ENCODE assay signal across 1 cellular context in the genomic region with DNA sequence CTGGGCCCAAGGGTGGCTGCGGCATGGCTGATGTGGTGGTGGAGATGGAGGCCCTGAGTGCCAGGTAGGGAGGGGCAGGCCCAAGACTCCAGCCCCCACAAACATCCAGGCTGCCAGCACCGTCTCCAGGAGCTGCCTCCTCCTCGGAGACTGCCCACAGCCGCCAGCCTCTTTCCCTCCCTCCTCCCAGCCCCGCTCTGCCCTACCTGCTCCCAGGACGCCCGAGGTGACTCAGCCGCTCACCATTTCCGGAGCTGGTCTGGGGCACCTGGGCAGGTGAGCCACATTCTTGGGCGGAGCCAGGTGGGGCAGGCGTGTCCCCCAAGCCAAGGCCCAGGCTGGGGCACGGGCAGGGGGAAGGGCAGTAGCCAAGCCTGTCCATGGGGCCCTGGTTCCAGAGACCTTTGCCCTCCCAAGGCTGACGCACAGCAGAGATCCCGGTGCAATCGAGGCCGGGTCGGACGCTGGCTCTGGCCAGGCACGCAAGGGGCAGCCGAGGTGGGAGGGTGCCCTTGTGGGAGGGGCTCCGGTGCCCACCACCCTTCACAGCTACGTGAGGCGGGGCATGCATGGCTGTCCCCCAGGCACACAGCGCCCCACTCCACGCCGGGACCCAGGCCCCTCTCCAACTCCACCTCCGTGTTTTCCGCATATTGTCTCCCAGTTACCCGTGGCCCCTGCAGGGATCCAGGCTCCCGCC.
TF ChIP-seq lines count a peak whose summit lies in the region.

No MANE protein-coding gene starts in this region.

TF ChIP-seq in HepG2, 621 proteins besides CTCF, POLR2A, EP300 and RAD21 (continued from another document and continues in another):
- TF ChIP-seq, protein P1, sequence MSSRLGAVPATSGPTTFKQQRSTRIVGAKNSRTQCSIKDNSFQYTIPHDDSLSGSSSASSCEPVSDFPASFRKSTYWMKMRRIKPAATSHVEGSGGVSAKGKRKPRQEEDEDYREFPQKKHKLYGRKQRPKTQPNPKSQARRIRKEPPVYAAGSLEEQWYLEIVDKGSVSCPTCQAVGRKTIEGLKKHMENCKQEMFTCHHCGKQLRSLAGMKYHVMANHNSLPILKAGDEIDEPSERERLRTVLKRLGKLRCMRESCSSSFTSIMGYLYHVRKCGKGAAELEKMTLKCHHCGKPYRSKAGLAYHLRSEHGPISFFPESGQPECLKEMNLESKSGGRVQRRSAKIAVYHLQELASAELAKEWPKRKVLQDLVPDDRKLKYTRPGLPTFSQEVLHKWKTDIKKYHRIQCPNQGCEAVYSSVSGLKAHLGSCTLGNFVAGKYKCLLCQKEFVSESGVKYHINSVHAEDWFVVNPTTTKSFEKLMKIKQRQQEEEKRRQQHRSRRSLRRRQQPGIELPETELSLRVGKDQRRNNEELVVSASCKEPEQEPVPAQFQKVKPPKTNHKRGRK (CRISPR knock-in tag; IDR thresholded peaks at IDR 0.05), result no peak
- TF ChIP-seq NONO (IDR thresholded peaks at IDR 0.05) (no peak), NONO (CRISPR knock-in tag; conservative IDR thresholded peaks at IDR 0.05) (peak; percentile 41; the same call in 1 of the 2 replicates), ZNF768 (CRISPR knock-in tag; IDR thresholded peaks at IDR 0.05) (peak; percentile 87), ELF4 (CRISPR knock-in tag; IDR thresholded peaks at IDR 0.05; ENCODE audit: borderline replicate concordance) (no peak), HNRNPK (IDR thresholded peaks at IDR 0.05; ENCODE audit: low read depth, low read length, poor library complexity, severe bottlenecking) (peak; percentile 23), SP5 (CRISPR knock-in tag; IDR thresholded peaks at IDR 0.05; ENCODE audit: borderline replicate concordance, low read depth) (0 out of 2 replicates have a peak, but pooled peaks have one; percentile 32), FOSL2 (CRISPR knock-in tag; IDR thresholded peaks at IDR 0.05) (peak; percentile 78), RFX3 (CRISPR knock-in tag; IDR thresholded peaks at IDR 0.05) (no peak), ZFP36 (IDR thresholded peaks at IDR 0.05; ENCODE audit: borderline replicate concordance, low read depth, low read length, partially characterized antibody) (no peak), DNMT3B (CRISPR knock-in tag; conservative IDR thresholded peaks at IDR 0.05) (no peak), ZNF274 (CRISPR knock-in tag; IDR thresholded peaks at IDR 0.05) (0 out of 2 replicates have a peak, but pooled peaks have one; percentile 28), ASH2L (IDR thresholded peaks at IDR 0.05; ENCODE audit: insufficient read length, low read depth, low read length) (peak; percentile 16), ZKSCAN8 (CRISPR knock-in tag; IDR thresholded peaks at IDR 0.05; ENCODE audit: borderline replicate concordance) (no peak), MTA1 (CRISPR knock-in tag; IDR thresholded peaks at IDR 0.05; ENCODE audit: borderline replicate concordance) (no peak), RORA (CRISPR knock-in tag; IDR thresholded peaks at IDR 0.05) (no peak), CBX2 (IDR thresholded peaks at IDR 0.05; ENCODE audit: low read depth, low read length) (no peak), CBX2 (CRISPR knock-in tag; IDR thresholded peaks at IDR 0.05; ENCODE audit: low read depth) (no peak), ZBTB7A (CRISPR knock-in tag; IDR thresholded peaks at IDR 0.05) (peak; percentile 48; the same call in 1 of the 2 replicates), ZNF121 (CRISPR knock-in tag; IDR thresholded peaks at IDR 0.05) (no peak), GLI4 (CRISPR knock-in tag; IDR thresholded peaks at IDR 0.05; ENCODE audit: borderline replicate concordance) (no peak), YY1 (IDR thresholded peaks at IDR 0.05; ENCODE audit: insufficient read depth, insufficient replicate concordance, low read depth, low read length) (no peak), ZNF788 (CRISPR knock-in tag; IDR thresholded peaks at IDR 0.05; ENCODE audit: borderline replicate concordance) (no peak), SP140L (CRISPR knock-in tag; IDR thresholded peaks at IDR 0.05; ENCODE audit: borderline replicate concordance) (no peak), NFE2 (CRISPR knock-in tag; IDR thresholded peaks at IDR 0.05) (no peak), ZNF75D (CRISPR knock-in tag; IDR thresholded peaks at IDR 0.05; ENCODE audit: borderline replicate concordance) (no peak), TEAD2 (CRISPR knock-in tag; IDR thresholded peaks at IDR 0.05) (no peak), SNAPC2 (CRISPR knock-in tag; IDR thresholded peaks at IDR 0.05) (no peak), ZNF546 (CRISPR knock-in tag; conservative IDR thresholded peaks at IDR 0.05) (no peak), HOXA3 (CRISPR knock-in tag; IDR thresholded peaks at IDR 0.05) (peak; percentile 39; the same call in 1 of the 2 replicates)
- TF ChIP-seq, protein P2, sequence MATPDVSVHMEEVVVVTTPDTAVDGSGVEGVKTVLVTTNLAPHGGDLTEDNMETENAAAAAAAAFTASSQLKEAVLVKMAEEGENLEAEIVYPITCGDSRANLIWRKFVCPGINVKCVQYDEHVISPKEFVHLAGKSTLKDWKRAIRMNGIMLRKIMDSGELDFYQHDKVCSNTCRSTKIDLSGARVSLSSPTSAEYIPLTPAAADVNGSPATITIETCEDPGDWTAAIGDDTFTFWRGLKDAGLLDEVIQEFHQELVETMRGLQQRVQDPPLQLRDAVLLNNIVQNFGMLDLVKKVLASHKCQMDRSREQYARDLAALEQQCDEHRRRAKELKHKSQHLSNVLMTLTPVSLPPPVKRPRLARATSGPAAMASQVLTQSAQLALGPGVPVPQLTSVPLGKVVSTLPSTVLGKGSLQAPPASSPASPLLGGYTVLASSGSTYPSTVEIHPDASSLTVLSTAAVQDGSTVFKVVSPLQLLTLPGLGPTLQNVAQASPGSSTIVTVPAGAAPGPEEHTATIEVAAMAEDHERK (CRISPR knock-in tag; IDR thresholded peaks at IDR 0.05; ENCODE audit: low read depth), result no peak
- TF ChIP-seq, protein P3, sequence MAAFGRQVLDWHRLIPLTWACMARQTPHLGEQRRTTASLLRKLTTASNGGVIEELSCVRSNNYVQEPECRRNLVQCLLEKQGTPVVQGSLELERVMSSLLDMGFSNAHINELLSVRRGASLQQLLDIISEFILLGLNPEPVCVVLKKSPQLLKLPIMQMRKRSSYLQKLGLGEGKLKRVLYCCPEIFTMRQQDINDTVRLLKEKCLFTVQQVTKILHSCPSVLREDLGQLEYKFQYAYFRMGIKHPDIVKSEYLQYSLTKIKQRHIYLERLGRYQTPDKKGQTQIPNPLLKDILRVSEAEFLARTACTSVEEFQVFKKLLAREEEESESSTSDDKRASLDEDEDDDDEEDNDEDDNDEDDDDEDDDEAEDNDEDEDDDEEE (CRISPR knock-in tag; IDR thresholded peaks at IDR 0.05), result no peak
- TF ChIP-seq, protein P4, sequence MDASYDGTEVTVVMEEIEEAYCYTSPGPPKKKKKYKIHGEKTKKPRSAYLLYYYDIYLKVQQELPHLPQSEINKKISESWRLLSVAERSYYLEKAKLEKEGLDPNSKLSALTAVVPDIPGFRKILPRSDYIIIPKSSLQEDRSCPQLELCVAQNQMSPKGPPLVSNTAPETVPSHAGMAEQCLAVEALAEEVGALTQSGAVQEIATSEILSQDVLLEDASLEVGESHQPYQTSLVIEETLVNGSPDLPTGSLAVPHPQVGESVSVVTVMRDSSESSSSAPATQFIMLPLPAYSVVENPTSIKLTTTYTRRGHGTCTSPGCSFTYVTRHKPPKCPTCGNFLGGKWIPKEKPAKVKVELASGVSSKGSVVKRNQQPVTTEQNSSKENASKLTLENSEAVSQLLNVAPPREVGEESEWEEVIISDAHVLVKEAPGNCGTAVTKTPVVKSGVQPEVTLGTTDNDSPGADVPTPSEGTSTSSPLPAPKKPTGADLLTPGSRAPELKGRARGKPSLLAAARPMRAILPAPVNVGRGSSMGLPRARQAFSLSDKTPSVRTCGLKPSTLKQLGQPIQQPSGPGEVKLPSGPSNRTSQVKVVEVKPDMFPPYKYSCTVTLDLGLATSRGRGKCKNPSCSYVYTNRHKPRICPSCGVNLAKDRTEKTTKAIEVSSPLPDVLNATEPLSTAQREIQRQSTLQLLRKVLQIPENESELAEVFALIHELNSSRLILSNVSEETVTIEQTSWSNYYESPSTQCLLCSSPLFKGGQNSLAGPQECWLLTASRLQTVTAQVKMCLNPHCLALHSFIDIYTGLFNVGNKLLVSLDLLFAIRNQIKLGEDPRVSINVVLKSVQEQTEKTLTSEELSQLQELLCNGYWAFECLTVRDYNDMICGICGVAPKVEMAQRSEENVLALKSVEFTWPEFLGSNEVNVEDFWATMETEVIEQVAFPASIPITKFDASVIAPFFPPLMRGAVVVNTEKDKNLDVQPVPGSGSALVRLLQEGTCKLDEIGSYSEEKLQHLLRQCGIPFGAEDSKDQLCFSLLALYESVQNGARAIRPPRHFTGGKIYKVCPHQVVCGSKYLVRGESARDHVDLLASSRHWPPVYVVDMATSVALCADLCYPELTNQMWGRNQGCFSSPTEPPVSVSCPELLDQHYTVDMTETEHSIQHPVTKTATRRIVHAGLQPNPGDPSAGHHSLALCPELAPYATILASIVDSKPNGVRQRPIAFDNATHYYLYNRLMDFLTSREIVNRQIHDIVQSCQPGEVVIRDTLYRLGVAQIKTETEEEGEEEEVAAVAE (CRISPR knock-in tag; IDR thresholded peaks at IDR 0.05; ENCODE audit: borderline replicate concordance), result no peak
- TF ChIP-seq, protein P5, sequence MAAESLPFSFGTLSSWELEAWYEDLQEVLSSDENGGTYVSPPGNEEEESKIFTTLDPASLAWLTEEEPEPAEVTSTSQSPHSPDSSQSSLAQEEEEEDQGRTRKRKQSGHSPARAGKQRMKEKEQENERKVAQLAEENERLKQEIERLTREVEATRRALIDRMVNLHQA (CRISPR knock-in tag; IDR thresholded peaks at IDR 0.05), result no peak
- TF ChIP-seq, protein P6, sequence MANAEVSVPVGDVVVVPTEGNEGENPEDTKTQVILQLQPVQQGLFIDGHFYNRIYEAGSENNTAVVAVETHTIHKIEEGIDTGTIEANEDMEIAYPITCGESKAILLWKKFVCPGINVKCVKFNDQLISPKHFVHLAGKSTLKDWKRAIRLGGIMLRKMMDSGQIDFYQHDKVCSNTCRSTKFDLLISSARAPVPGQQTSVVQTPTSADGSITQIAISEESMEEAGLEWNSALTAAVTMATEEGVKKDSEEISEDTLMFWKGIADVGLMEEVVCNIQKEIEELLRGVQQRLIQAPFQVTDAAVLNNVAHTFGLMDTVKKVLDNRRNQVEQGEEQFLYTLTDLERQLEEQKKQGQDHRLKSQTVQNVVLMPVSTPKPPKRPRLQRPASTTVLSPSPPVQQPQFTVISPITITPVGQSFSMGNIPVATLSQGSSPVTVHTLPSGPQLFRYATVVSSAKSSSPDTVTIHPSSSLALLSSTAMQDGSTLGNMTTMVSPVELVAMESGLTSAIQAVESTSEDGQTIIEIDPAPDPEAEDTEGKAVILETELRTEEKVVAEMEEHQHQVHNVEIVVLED (CRISPR knock-in tag; IDR thresholded peaks at IDR 0.05; ENCODE audit: borderline replicate concordance), result no peak
- TF ChIP-seq, protein P7, sequence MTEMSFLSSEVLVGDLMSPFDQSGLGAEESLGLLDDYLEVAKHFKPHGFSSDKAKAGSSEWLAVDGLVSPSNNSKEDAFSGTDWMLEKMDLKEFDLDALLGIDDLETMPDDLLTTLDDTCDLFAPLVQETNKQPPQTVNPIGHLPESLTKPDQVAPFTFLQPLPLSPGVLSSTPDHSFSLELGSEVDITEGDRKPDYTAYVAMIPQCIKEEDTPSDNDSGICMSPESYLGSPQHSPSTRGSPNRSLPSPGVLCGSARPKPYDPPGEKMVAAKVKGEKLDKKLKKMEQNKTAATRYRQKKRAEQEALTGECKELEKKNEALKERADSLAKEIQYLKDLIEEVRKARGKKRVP (CRISPR knock-in tag; IDR thresholded peaks at IDR 0.05), result no peak
- TF ChIP-seq, protein P8, sequence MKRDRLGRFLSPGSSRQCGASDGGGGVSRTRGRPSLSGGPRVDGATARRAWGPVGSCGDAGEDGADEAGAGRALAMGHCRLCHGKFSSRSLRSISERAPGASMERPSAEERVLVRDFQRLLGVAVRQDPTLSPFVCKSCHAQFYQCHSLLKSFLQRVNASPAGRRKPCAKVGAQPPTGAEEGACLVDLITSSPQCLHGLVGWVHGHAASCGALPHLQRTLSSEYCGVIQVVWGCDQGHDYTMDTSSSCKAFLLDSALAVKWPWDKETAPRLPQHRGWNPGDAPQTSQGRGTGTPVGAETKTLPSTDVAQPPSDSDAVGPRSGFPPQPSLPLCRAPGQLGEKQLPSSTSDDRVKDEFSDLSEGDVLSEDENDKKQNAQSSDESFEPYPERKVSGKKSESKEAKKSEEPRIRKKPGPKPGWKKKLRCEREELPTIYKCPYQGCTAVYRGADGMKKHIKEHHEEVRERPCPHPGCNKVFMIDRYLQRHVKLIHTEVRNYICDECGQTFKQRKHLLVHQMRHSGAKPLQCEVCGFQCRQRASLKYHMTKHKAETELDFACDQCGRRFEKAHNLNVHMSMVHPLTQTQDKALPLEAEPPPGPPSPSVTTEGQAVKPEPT (CRISPR knock-in tag; IDR thresholded peaks at IDR 0.05; ENCODE audit: low read depth), result no peak
- TF ChIP-seq, protein P9, sequence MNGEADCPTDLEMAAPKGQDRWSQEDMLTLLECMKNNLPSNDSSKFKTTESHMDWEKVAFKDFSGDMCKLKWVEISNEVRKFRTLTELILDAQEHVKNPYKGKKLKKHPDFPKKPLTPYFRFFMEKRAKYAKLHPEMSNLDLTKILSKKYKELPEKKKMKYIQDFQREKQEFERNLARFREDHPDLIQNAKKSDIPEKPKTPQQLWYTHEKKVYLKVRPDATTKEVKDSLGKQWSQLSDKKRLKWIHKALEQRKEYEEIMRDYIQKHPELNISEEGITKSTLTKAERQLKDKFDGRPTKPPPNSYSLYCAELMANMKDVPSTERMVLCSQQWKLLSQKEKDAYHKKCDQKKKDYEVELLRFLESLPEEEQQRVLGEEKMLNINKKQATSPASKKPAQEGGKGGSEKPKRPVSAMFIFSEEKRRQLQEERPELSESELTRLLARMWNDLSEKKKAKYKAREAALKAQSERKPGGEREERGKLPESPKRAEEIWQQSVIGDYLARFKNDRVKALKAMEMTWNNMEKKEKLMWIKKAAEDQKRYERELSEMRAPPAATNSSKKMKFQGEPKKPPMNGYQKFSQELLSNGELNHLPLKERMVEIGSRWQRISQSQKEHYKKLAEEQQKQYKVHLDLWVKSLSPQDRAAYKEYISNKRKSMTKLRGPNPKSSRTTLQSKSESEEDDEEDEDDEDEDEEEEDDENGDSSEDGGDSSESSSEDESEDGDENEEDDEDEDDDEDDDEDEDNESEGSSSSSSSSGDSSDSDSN (CRISPR knock-in tag; IDR thresholded peaks at IDR 0.05), result peak; percentile 70
